Comparison of ENCODE assay signal across 35 cellular contexts in the genomic region with DNA sequence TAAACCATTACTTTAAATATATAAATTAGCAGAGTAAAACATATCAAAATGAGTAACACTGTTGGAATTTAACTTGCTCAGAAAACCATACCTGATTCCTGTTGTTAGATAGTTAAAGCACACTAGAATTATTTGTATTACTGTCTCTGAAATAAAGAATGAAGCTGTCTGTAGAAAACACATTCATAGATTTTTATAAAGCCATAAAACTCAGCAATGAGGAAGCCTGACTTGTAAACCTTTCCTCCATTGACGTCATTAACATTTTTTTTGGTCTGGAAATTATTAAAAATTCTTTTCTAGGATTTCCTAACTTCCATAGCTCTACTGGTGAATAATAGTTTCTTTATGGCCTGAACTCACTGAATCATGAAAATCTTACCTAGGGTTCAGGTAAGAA.
"Had no signal": no experiment of that assay in that cellular context is flagged by ENCODE, and none has a peak within 500 bp of the region (broad histone marks: within the 10 kb centered on the region; RNA-seq: fewer than 3 reads in every experiment).

No MANE protein-coding gene starts in this region.

- H3K36me3 ChIP-seq: adrenal gland, esophagus muscularis mucosa, gastrocnemius medialis, WERI-Rb-1 had no signal

- H3K27ac ChIP-seq: adrenal gland, esophagus muscularis mucosa, foreskin keratinocyte, gastrocnemius medialis, WERI-Rb-1 had no signal

- H3K9me3 Mint-ChIP-seq: activated B cell treated with CpG ODN at 0.5 μM for 24 hours; activated CD4-positive, alpha-beta memory T cell treated with anti-CD3 and anti-CD28 coated beads for 36 hours; activated naive CD4-positive, alpha-beta T cell treated with anti-CD3 and anti-CD28 coated beads for 36 hours; activated naive CD4-positive, alpha-beta T cell treated with anti-CD3 and anti-CD28 coated beads, Interleukin-2, amount 50 U/mL, for 24 hours; activated naive CD8-positive, alpha-beta T cell treated with anti-CD3 and anti-CD28 coated beads for 36 hours; activated T-helper 1 cell treated with anti-CD3 and anti-CD28 coated beads, Interleukin-12 subunit alpha, Interleukin-12 subunit beta, Interleukin-2, Interleukin-4 antibody, amounts not matched to agents 30 ng/mL and 10 ng/mL and 1 ng/mL, durations not matched to agents 14 hours and 24 hours and 36 hours; effector memory CD8-positive, alpha-beta T cell had no signal

- H3K4me3 Mint-ChIP-seq: activated B cell treated with CpG ODN at 0.5 μM for 24 hours; activated CD4-positive, alpha-beta memory T cell treated with anti-CD3 and anti-CD28 coated beads for 36 hours; activated CD8-positive, alpha-beta memory T cell treated with anti-CD3 and anti-CD28 coated beads, Interleukin-2, amount 10 ng/mL, durations not matched to agents 7 days and 5 days; activated CD8-positive, alpha-beta T cell treated with anti-CD3 and anti-CD28 coated beads, Interleukin-2, amount 10 ng/mL, durations not matched to agents 7 days and 5 days; activated naive CD4-positive, alpha-beta T cell treated with anti-CD3 and anti-CD28 coated beads for 36 hours; activated naive CD4-positive, alpha-beta T cell treated with anti-CD3 and anti-CD28 coated beads, Interleukin-2, amount 50 U/mL, for 24 hours; activated naive CD8-positive, alpha-beta T cell treated with anti-CD3 and anti-CD28 coated beads for 36 hours; activated naive CD8-positive, alpha-beta T cell treated with anti-CD3 and anti-CD28 coated beads, Interleukin-2, amount 50 U/mL, for 24 hours; activated T-helper 1 cell treated with anti-CD3 and anti-CD28 coated beads, Interleukin-12 subunit alpha, Interleukin-12 subunit beta, Interleukin-2, Interleukin-4 antibody, amounts not matched to agents 30 ng/mL and 10 ng/mL and 1 ng/mL, durations not matched to agents 14 hours and 24 hours and 36 hours; effector memory CD8-positive, alpha-beta T cell; T-helper 17 cell; T-helper 2 cell treated with Interferon-gamma antibody and Interleukin-4, amounts not matched to agents 5 μg/mL and 100 μg/mL, for 36 hours had no signal

- H3K27ac Mint-ChIP-seq: activated B cell treated with CpG ODN at 0.5 μM for 24 hours; activated CD4-positive, alpha-beta memory T cell treated with anti-CD3 and anti-CD28 coated beads for 36 hours; activated CD8-positive, alpha-beta memory T cell treated with anti-CD3 and anti-CD28 coated beads, Interleukin-2, amount 10 ng/mL, durations not matched to agents 7 days and 5 days; activated CD8-positive, alpha-beta T cell treated with anti-CD3 and anti-CD28 coated beads, Interleukin-2, amount 10 ng/mL, durations not matched to agents 7 days and 5 days; activated naive CD4-positive, alpha-beta T cell treated with anti-CD3 and anti-CD28 coated beads for 36 hours; activated naive CD4-positive, alpha-beta T cell treated with anti-CD3 and anti-CD28 coated beads, Interleukin-2, amount 50 U/mL, for 24 hours; activated naive CD8-positive, alpha-beta T cell treated with anti-CD3 and anti-CD28 coated beads for 36 hours; activated naive CD8-positive, alpha-beta T cell treated with anti-CD3 and anti-CD28 coated beads, Interleukin-2, amount 50 U/mL, for 24 hours; activated T-helper 1 cell treated with anti-CD3 and anti-CD28 coated beads, Interleukin-12 subunit alpha, Interleukin-12 subunit beta, Interleukin-2, Interleukin-4 antibody, amounts not matched to agents 30 ng/mL and 10 ng/mL and 1 ng/mL, durations not matched to agents 14 hours and 24 hours and 36 hours; activated T-helper 2 cell treated with anti-CD3 and anti-CD28 coated beads, Interferon-gamma antibody, Interleukin-2, Interleukin-4, amounts not matched to agents 10 μg/mL and 5 μg/mL and 100 μg/mL, durations not matched to agents 14 hours and 24 hours and 36 hours; effector memory CD8-positive, alpha-beta T cell; T-helper 17 cell; T-helper 2 cell treated with Interferon-gamma antibody and Interleukin-4, amounts not matched to agents 5 μg/mL and 100 μg/mL, for 36 hours had no signal

- H3K4me3 ChIP-seq: adrenal gland, body of pancreas, esophagus muscularis mucosa, gastrocnemius medialis had no signal

- H3K27me3 ChIP-seq: adrenal gland, body of pancreas, esophagus muscularis mucosa, gastrocnemius medialis had no signal

- DNase-seq: activated B cell treated with CpG ODN at 0.5 μM for 24 hours; activated CD4-positive, alpha-beta memory T cell treated with anti-CD3 and anti-CD28 coated beads for 36 hours; activated CD4-positive, alpha-beta T cell treated with anti-CD3 and anti-CD28 coated beads for 48 hours; activated CD8-positive, alpha-beta memory T cell treated with anti-CD3 and anti-CD28 coated beads, Interleukin-2, amount 10 ng/mL, durations not matched to agents 7 days and 5 days; activated CD8-positive, alpha-beta memory T cell treated with anti-CD3 and anti-CD28 coated beads, Interleukin-2, amount 50 U/mL, for 4 hours; activated CD8-positive, alpha-beta T cell treated with anti-CD3 and anti-CD28 coated beads, Interleukin-2, amount 10 ng/mL, durations not matched to agents 7 days and 5 days; activated effector memory CD4-positive, alpha-beta T cell treated with anti-CD3 and anti-CD28 coated beads, Interleukin-2, amount 50 U/mL, for 16 hours; activated naive CD4-positive, alpha-beta T cell treated with anti-CD3 and anti-CD28 coated beads for 36 hours; activated naive CD8-positive, alpha-beta T cell treated with anti-CD3 and anti-CD28 coated beads for 36 hours; activated naive CD8-positive, alpha-beta T cell treated with anti-CD3 and anti-CD28 coated beads, Interleukin-2, amount 50 U/mL, for 24 hours; activated T-cell treated with anti-CD3 and anti-CD28 coated beads, Interleukin-2, amount 50 U/mL, for 1 hour; activated T-cell treated with anti-CD3 and anti-CD28 coated beads, Interleukin-2, amount 50 U/mL, for 48 hours; adrenal gland; amygdala; aorta; body of pancreas; caudate nucleus; cortex of kidney; dermis blood vessel endothelial cell; effector CD4-positive, alpha-beta T cell; effector memory CD8-positive, alpha-beta T cell; erythroblast; foreskin keratinocyte; gastrocnemius medialis; glutamatergic neuron; T-helper 1 cell; T-helper 17 cell; T1000; WERI-Rb-1 had no signal

- H3K36me3 Mint-ChIP-seq: activated CD4-positive, alpha-beta memory T cell treated with anti-CD3 and anti-CD28 coated beads for 36 hours; activated CD8-positive, alpha-beta memory T cell treated with anti-CD3 and anti-CD28 coated beads, Interleukin-2, amount 10 ng/mL, durations not matched to agents 7 days and 5 days; activated naive CD4-positive, alpha-beta T cell treated with anti-CD3 and anti-CD28 coated beads, Interleukin-2, amount 50 U/mL, for 24 hours; activated naive CD8-positive, alpha-beta T cell treated with anti-CD3 and anti-CD28 coated beads for 36 hours had no signal

- H3K9me3 ChIP-seq: adrenal gland, body of pancreas, esophagus muscularis mucosa, gastrocnemius medialis had no signal

- H3K4me1 ChIP-seq: adrenal gland, body of pancreas, esophagus muscularis mucosa, foreskin keratinocyte, gastrocnemius medialis had no signal

- H3K4me1 Mint-ChIP-seq: activated B cell treated with CpG ODN at 0.5 μM for 24 hours; activated CD8-positive, alpha-beta memory T cell treated with anti-CD3 and anti-CD28 coated beads, Interleukin-2, amount 10 ng/mL, durations not matched to agents 7 days and 5 days; activated naive CD4-positive, alpha-beta T cell treated with anti-CD3 and anti-CD28 coated beads, Interleukin-2, amount 50 U/mL, for 24 hours; activated naive CD8-positive, alpha-beta T cell treated with anti-CD3 and anti-CD28 coated beads for 36 hours; activated naive CD8-positive, alpha-beta T cell treated with anti-CD3 and anti-CD28 coated beads, Interleukin-2, amount 50 U/mL, for 24 hours had no signal

- H3K27me3 Mint-ChIP-seq: activated B cell treated with CpG ODN at 0.5 μM for 24 hours had no signal

- ATAC-seq: activated CD4-positive, CD25-positive, alpha-beta regulatory T cell treated with anti-CD3 and anti-CD28 coated beads, Interleukin-2, amount 50 U/mL, for 24 hours; activated CD8-positive, alpha-beta memory T cell treated with anti-CD3 and anti-CD28 coated beads, Interleukin-2, amount 10 ng/mL, durations not matched to agents 7 days and 5 days; activated CD8-positive, alpha-beta T cell treated with anti-CD3 and anti-CD28 coated beads, Interleukin-2, amount 10 ng/mL, durations not matched to agents 7 days and 5 days; activated naive CD8-positive, alpha-beta T cell treated with anti-CD3 and anti-CD28 coated beads, Interleukin-2, amount 50 U/mL, for 24 hours; body of pancreas; effector memory CD8-positive, alpha-beta T cell; foreskin keratinocyte; gastrocnemius medialis; T-helper 17 cell had no signal
